25 cellular contexts compared by ENCODE assay signal in genomic region chr22:44538518-44539315, GRCh38.
"Had no signal": no experiment of that assay in that cellular context is flagged by ENCODE, and none has a peak within 500 bp of the region (broad histone marks: within the 10 kb centered on the region; RNA-seq: fewer than 3 reads in every experiment).

No MANE protein-coding gene starts in this region.

- H3K4me1 ChIP-seq: breast epithelium, colonic mucosa, lower lobe of right lung, prostate gland had no signal

- H3K27ac ChIP-seq: breast epithelium, colonic mucosa, dorsolateral prefrontal cortex, epithelial cell of prostate, lower lobe of right lung, neutrophil, ovary, prostate gland had no signal

- H3K4me3 Mint-ChIP-seq: activated B cell treated with CpG ODN at 0.5 μM for 24 hours; activated CD4-positive, alpha-beta T cell treated with anti-CD3 and anti-CD28 coated beads for 36 hours; activated naive CD4-positive, alpha-beta T cell treated with anti-CD3 and anti-CD28 coated beads for 36 hours; activated naive CD8-positive, alpha-beta T cell treated with anti-CD3 and anti-CD28 coated beads, Interleukin-2, amount 10 ng/mL, durations not matched to agents 7 days and 5 days; activated T-cell treated with anti-CD3 and anti-CD28 coated beads, Interleukin-2, amount 50 U/mL, for 4 hours; endodermal cell; mesothelial cell of epicardium; naive thymus-derived CD8-positive, alpha-beta T cell had no signal

- H3K4me3 ChIP-seq: breast epithelium, colonic mucosa, dorsolateral prefrontal cortex, lower lobe of right lung, ovary, prostate gland had no signal

- H3K9me3 ChIP-seq: breast epithelium, colonic mucosa, lower lobe of right lung, neutrophil, ovary, prostate gland had no signal

- FAIRE-seq: kidney had no signal

- H3K36me3 Mint-ChIP-seq: activated naive CD8-positive, alpha-beta T cell treated with anti-CD3 and anti-CD28 coated beads, Interleukin-2, amount 10 ng/mL, durations not matched to agents 7 days and 5 days; mesothelial cell of epicardium; naive thymus-derived CD8-positive, alpha-beta T cell had no signal

- H3K9me3 Mint-ChIP-seq: activated B cell treated with CpG ODN at 0.5 μM for 24 hours; activated naive CD4-positive, alpha-beta T cell treated with anti-CD3 and anti-CD28 coated beads for 36 hours; activated naive CD8-positive, alpha-beta T cell treated with anti-CD3 and anti-CD28 coated beads, Interleukin-2, amount 10 ng/mL, durations not matched to agents 7 days and 5 days; activated T-cell treated with anti-CD3 and anti-CD28 coated beads, Interleukin-2, amount 50 U/mL, for 4 hours; activated T-helper 2 cell treated with anti-CD3 and anti-CD28 coated beads, Interferon-gamma antibody, Interleukin-2, Interleukin-4, amounts not matched to agents 10 μg/mL and 5 μg/mL and 100 μg/mL, durations not matched to agents 14 hours and 24 hours and 36 hours; mesothelial cell of epicardium; naive thymus-derived CD8-positive, alpha-beta T cell had no signal

- H3K36me3 ChIP-seq: breast epithelium, colonic mucosa, lower lobe of right lung, neutrophil, ovary, prostate gland had no signal

- H3K4me1 Mint-ChIP-seq: endodermal cell, mesothelial cell of epicardium had no signal

- DNase-seq: activated B cell treated with CpG ODN at 0.5 μM for 24 hours; activated CD4-positive, alpha-beta T cell treated with anti-CD3 and anti-CD28 coated beads for 36 hours; activated CD4-positive, alpha-beta T cell treated with anti-CD3 and anti-CD28 coated beads, Interleukin-2, amount 50 U/mL, for 4 hours; activated CD8-positive, alpha-beta memory T cell treated with anti-CD3 and anti-CD28 coated beads, Interleukin-2, amount 50 U/mL, for 48 hours; activated naive CD4-positive, alpha-beta T cell treated with anti-CD3 and anti-CD28 coated beads for 36 hours; activated naive CD8-positive, alpha-beta T cell treated with anti-CD3 and anti-CD28 coated beads, Interleukin-2, amount 10 ng/mL, durations not matched to agents 7 days and 5 days; activated T-cell treated with anti-CD3 and anti-CD28 coated beads, Interleukin-2, amount 50 U/mL, for 4 hours; colonic mucosa; kidney; lower lobe of right lung; naive thymus-derived CD8-positive, alpha-beta T cell; ovary; stimulated activated CD4-positive, alpha-beta T cell treated with anti-CD3 and anti-CD28 coated beads, Interleukin-4, amount 100 ng/mL, for 24 hours; stimulated activated naive CD4-positive, alpha-beta T cell treated with Interleukin-2 at 50 U/mL for 16 hours; T-helper 1 cell; T-helper 9 cell had no signal

- H3K27me3 ChIP-seq: colonic mucosa, ovary had no signal

- H3K27ac Mint-ChIP-seq: activated B cell treated with CpG ODN at 0.5 μM for 24 hours; activated CD4-positive, alpha-beta T cell treated with anti-CD3 and anti-CD28 coated beads for 36 hours; activated naive CD4-positive, alpha-beta T cell treated with anti-CD3 and anti-CD28 coated beads for 36 hours; activated naive CD8-positive, alpha-beta T cell treated with anti-CD3 and anti-CD28 coated beads, Interleukin-2, amount 10 ng/mL, durations not matched to agents 7 days and 5 days; activated T-helper 2 cell treated with anti-CD3 and anti-CD28 coated beads, Interferon-gamma antibody, Interleukin-2, Interleukin-4, amounts not matched to agents 10 μg/mL and 5 μg/mL and 100 μg/mL, durations not matched to agents 14 hours and 24 hours and 36 hours; endodermal cell; mesothelial cell of epicardium had no signal

- ATAC-seq: activated CD4-positive, alpha-beta T cell treated with anti-CD3 and anti-CD28 coated beads for 36 hours; activated T-cell treated with anti-CD3 and anti-CD28 coated beads, Interleukin-2, amount 50 U/mL, for 4 hours; left lobe of liver; lower lobe of right lung; naive thymus-derived CD8-positive, alpha-beta T cell had no signal
